Comparison of ENCODE assay signal across 18 cellular contexts in the genomic region with DNA sequence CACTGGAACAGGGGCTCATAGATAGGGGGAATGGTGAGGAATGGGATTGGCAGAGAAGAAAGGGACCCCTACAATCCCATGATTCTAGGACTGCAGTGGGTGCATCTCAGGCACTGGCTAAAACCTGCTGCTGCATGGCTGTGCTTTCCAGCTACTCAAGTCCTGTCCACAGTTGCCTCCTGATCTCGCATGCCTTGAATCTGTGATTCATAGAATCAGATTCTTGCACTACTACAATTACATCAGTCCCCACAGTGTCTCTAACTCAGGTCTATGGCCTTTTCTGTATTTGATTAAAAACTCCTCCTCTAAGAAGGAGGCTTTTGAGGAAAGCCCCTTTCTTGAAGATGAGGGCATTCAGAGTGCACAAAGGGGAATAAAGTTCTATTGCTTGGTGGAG.
DNase-seq lines count a peak whose midpoint lies in the region; ATAC-seq and TF ChIP-seq lines count a peak whose summit lies in the region.
"Had no signal": no experiment of that assay in that cellular context is flagged by ENCODE, and none has a peak within 500 bp of the region (broad histone marks: within the 10 kb centered on the region; RNA-seq: fewer than 3 reads in every experiment).

No MANE protein-coding gene starts in this region.

- BruUV-seq in MCF 10A (replicated peaks; lab: Mats Ljungman, UMichigan) (no TSS peak), mammary epithelial cell (replicated peaks; lab: Mats Ljungman, UMichigan) (no TSS peak)

- dilution Hi-C loops in mammary epithelial cell (cut with HindIII; ENCODE audit: low sequenced_read_pairs), result no loop called here

- no peaks in the 10 kb centered on the region for H3K9me3 Mint-ChIP-seq in MCF 10A (ENCODE audit: unreplicated experiment)
- H3K9me3 Mint-ChIP-seq in activated T-cell treated with anti-CD3 and anti-CD28 coated beads, Interleukin-2, amount 50 U/mL, for 4 hours, result no peaks in the 10 kb centered on the region

- CTCF ChIA-PET in MCF 10A (lab: Yijun Ruan, JAX), result no interaction called here
- CTCF ChIA-PET in mammary epithelial cell (lab: Charles Lee; ENCODE audit: low non-redundant PET), result no interaction called here

- H4K20me1 ChIP-seq in mammary epithelial cell (ENCODE audit: insufficient read depth, low read length), result no peaks in the 10 kb centered on the region

- WGBS in mammary epithelial cell (ENCODE audit: low coverage, missing lambda C conversion rate), result 10% methylated on average over 1 of the region's 1 CpG

- DNase-seq in MCF 10A (ENCODE audit: unreplicated experiment) (peak; percentile 13), breast epithelium (ENCODE audit: low spot score in 2 of 2) (no peak), mammary epithelial cell (peak; percentile 51), iris pigment epithelial cell (ENCODE audit: low read depth) (peak; percentile 38), SKM-1 (lab: John Stamatoyannopoulos, UW; ENCODE audit: unreplicated experiment) (no peak)
- DNase-seq in activated T-cell treated with anti-CD3 and anti-CD28 coated beads, Interleukin-2, amount 50 U/mL, for 4 hours, result no peak
- DNase-seq: DMS53, NCI-H146, NCI-H2081 treated with DMSO at 0.1 percent for 48 hours, NCI-H226, NCI-H526 treated with DMSO at 0.1 percent for 48 hours, OCI-M1 had no signal

- no peaks in the 10 kb centered on the region for H3K36me3 Mint-ChIP-seq in MCF 10A (ENCODE audit: insufficient read depth, unreplicated experiment)
- H3K36me3 Mint-ChIP-seq in activated T-cell treated with anti-CD3 and anti-CD28 coated beads, Interleukin-2, amount 50 U/mL, for 4 hours (ENCODE audit: insufficient read depth), result no peaks in the 10 kb centered on the region
- H3K36me3 Mint-ChIP-seq: CD14-positive monocyte had no signal

- H3K27ac Mint-ChIP-seq in MCF 10A (ENCODE audit: low read depth, unreplicated experiment), result no peak overlapping the region
- H3K27ac Mint-ChIP-seq: CD14-positive monocyte had no signal

- intact Hi-C loops in MCF 10A (cut with micrococcal nuclease), result no loop called here
- intact Hi-C loops in breast epithelium (cut with DNase I; ENCODE audit: low total_unique reads), result no loop called here
- intact Hi-C loops in mammary epithelial cell (cut with micrococcal nuclease), result loop anchor here (10.0 kb wide), 1 partner anchor 465 kb away; no protein-coding TSS in a partner anchor

- H3K79me2 ChIP-seq in mammary epithelial cell (ENCODE audit: insufficient read depth, low read length), result no peaks in the 10 kb centered on the region

- no peaks in the 10 kb centered on the region for H3K27me3 Mint-ChIP-seq in MCF 10A (ENCODE audit: insufficient read depth, unreplicated experiment)
- H3K27me3 Mint-ChIP-seq in activated T-cell treated with anti-CD3 and anti-CD28 coated beads, Interleukin-2, amount 50 U/mL, for 4 hours (ENCODE audit: low read depth), result no peaks in the 10 kb centered on the region

- H3K27me3 ChIP-seq in breast epithelium (no peaks in the 10 kb centered on the region), mammary epithelial cell (ENCODE audit: insufficient read depth, low read length) (no peaks in the 10 kb centered on the region)

- H3K27ac ChIP-seq in breast epithelium (no peak overlapping the region), mammary epithelial cell (ENCODE audit: insufficient read depth, low read depth, low read length) (no peak overlapping the region)
- H3K27ac ChIP-seq: 22Rv1 had no signal

- H3K36me3 ChIP-seq in breast epithelium (no peaks in the 10 kb centered on the region), mammary epithelial cell (ENCODE audit: insufficient read depth, low read length) (no peaks in the 10 kb centered on the region)

- no peak overlapping the region for H3K4me2 ChIP-seq in mammary epithelial cell (ENCODE audit: insufficient read depth, low read depth, low read length)

- POLR2A ChIA-PET in MCF 10A (lab: Yijun Ruan, JAX), result interaction anchor here (0.6 kb wide), 1 partner anchor 1702 kb away, joined by 3 read pairs; no protein-coding TSS in a partner anchor

- in situ Hi-C loops in mammary epithelial cell (cut with MboI; ENCODE audit: low sequenced_read_pairs in 2 of 2), result no loop called here

- no peak overlapping the region for H3K4me3 ChIP-seq in breast epithelium
- no peak overlapping the region for H3K4me3 ChIP-seq in mammary epithelial cell (replicated peaks in 1 of 3; ENCODE audit: insufficient read depth in 1 of 3, low read depth in 2 of 3, low read length in 3 of 3)
- H3K4me3 ChIP-seq: GM12878, K562 had no signal

- TF ChIP-seq POLR2A in breast epithelium (IDR thresholded peaks at IDR 0.05) (no peak), GM18505 (IDR thresholded peaks at IDR 0.05; ENCODE audit: borderline replicate concordance, extremely low read depth, insufficient read depth, insufficient read length) (no peak)

- no peak overlapping the region for H3K4me3 Mint-ChIP-seq in MCF 10A (ENCODE audit: unreplicated experiment)
- H3K4me3 Mint-ChIP-seq in activated T-cell treated with anti-CD3 and anti-CD28 coated beads, Interleukin-2, amount 50 U/mL, for 4 hours, result no peak overlapping the region
- H3K4me3 Mint-ChIP-seq: CD14-positive monocyte had no signal

- H3K4me1 ChIP-seq in breast epithelium (no peaks in the 10 kb centered on the region), mammary epithelial cell (ENCODE audit: insufficient read depth, low read length) (peaks cover 9% of the 10 kb centered on the region)

- TF ChIP-seq CTCF in MCF 10A (IDR thresholded peaks at IDR 0.05; ENCODE audit: unreplicated experiment), result no peak
- no peak for TF ChIP-seq CTCF in breast epithelium (IDR thresholded peaks at IDR 0.05)
- no peak for TF ChIP-seq CTCF in mammary epithelial cell (conservative IDR thresholded peaks at IDR 0.05 in 1 of 2, IDR thresholded peaks at IDR 0.05 in 1 of 2; ENCODE audit: extremely low read depth in 1 of 2, insufficient read depth in 1 of 2, low read depth in 1 of 2, low read length in 2 of 2)

- H3K9me3 ChIP-seq in breast epithelium (no peaks in the 10 kb centered on the region), mammary epithelial cell (replicated peaks; ENCODE audit: insufficient read depth, low read length) (no peaks in the 10 kb centered on the region)

- H2AFZ ChIP-seq in mammary epithelial cell (ENCODE audit: low read depth, low read length), result no peak overlapping the region

- H3K9ac ChIP-seq in mammary epithelial cell (ENCODE audit: insufficient read depth, low read length), result no peak overlapping the region

- no peaks in the 10 kb centered on the region for H3K4me1 Mint-ChIP-seq in MCF 10A (ENCODE audit: insufficient read depth, unreplicated experiment)
- no peaks in the 10 kb centered on the region for H3K4me1 Mint-ChIP-seq in activated T-cell treated with anti-CD3 and anti-CD28 coated beads, Interleukin-2, amount 50 U/mL, for 4 hours (ENCODE audit: low read depth)
- H3K4me1 Mint-ChIP-seq: CD14-positive monocyte had no signal

- no peak for ATAC-seq in GM18505 (IDR thresholded peaks at IDR 0.05; ENCODE audit: unreplicated experiment)
- no peak for ATAC-seq in activated T-cell treated with anti-CD3 and anti-CD28 coated beads, Interleukin-2, amount 50 U/mL, for 4 hours
- ATAC-seq in GM19328 (IDR thresholded peaks at IDR 0.05; ENCODE audit: unreplicated experiment), result no peak
- ATAC-seq: GM12878, K562 had no signal

Comparison
In these comparisons a context has a peak if more than half of its experiments do, and no peak if none do; other contexts are left out.
1. DNase-seq: peak in MCF 10A (single experiment), mammary epithelial cell (single experiment) and iris pigment epithelial cell (single experiment); none in breast epithelium (0 of 2), SKM-1 (single experiment) and activated T-cell treated with anti-CD3 and anti-CD28 coated beads, Interleukin-2, amount 50 U/mL, for 4 hours (single experiment).